In genomic region chr5:179791881-179792611, GRCh38 we compare ENCODE assay signal across 8 cellular contexts. TPM values are rescaled to one million over a fixed set of nuclear protein-coding genes. Genes with fewer than 3 reads are reported as not detected.
DNase-seq lines count a peak whose midpoint lies in the region; ATAC-seq and TF ChIP-seq lines count a peak whose summit lies in the region.
"Had no signal": no experiment of that assay in that cellular context is flagged by ENCODE, and none has a peak within 500 bp of the region (broad histone marks: within the 10 kb centered on the region; RNA-seq: fewer than 3 reads in every experiment).

No MANE protein-coding gene starts in this region.

- H3K9me3 ChIP-seq in right lobe of liver (no peaks in the 10 kb centered on the region), uterus (no peaks in the 10 kb centered on the region)

- H3K36me3 ChIP-seq in right lobe of liver (peaks cover 0 to under 1% (median 0%) of the 10 kb centered on the region in 4 donors), uterus (no peaks in the 10 kb centered on the region)

- intact Hi-C loops in Right ventricle myocardium inferior (cut with DNase I) (no loop called here), cardiac septum (cut with DNase I) (no loop called here), right lobe of liver (cut with DNase I) (no loop called here), uterus (cut with DNase I; ENCODE audit: low total_unique reads) (no loop called here)

- WGBS in right lobe of liver (ENCODE audit: insufficient coverage, low coverage, low lambda C conversion rate, missing lambda C conversion rate), result 40% methylated on average over 2 of the region's 15 CpGs

- peak overlapping the region in 2 of 3 donors; percentile 47 to 55 for H3K27ac ChIP-seq in right lobe of liver
- peak overlapping the region; percentile 77 to 81 for H3K27ac ChIP-seq in uterus

- TF ChIP-seq POLR2A in right lobe of liver (IDR thresholded peaks at IDR 0.05), result no peak
- TF ChIP-seq POLR2A in uterus (IDR thresholded peaks at IDR 0.05), result no peak

- TF ChIP-seq CTCF in right lobe of liver (IDR thresholded peaks at IDR 0.05) (no peak), uterus (IDR thresholded peaks at IDR 0.05) (no peak), GM20000 (IDR thresholded peaks at IDR 0.05; ENCODE audit: extremely low read depth, missing control alignments) (no peak)

- no peaks in the 10 kb centered on the region for H3K27me3 ChIP-seq in right lobe of liver
- no peaks in the 10 kb centered on the region for H3K27me3 ChIP-seq in uterus

- H3K4me3 ChIP-seq in right lobe of liver, result no peak overlapping the region
- no peak overlapping the region for H3K4me3 ChIP-seq in uterus

- H3K4me1 ChIP-seq in right lobe of liver, result peaks cover 0 to 18% (median 5%) of the 10 kb centered on the region in 4 donors
- H3K4me1 ChIP-seq in uterus, result peaks cover 0 to 9% of the 10 kb centered on the region in 2 donors

- no peak for DNase-seq in Right ventricle myocardium inferior (ENCODE audit: missing footprints)
- DNase-seq in cardiac septum (ENCODE audit: low spot score), result no peak
- DNase-seq in right lobe of liver, result peak in 1 of 3 donors; percentile 61
- no peak for DNase-seq in uterus
- DNase-seq in GM20000 (ENCODE audit: low spot score), result no peak
- DNase-seq: GOT3, NCI-H524 treated with DMSO at 0.1 percent for 48 hours had no signal

- ATAC-seq in Right ventricle myocardium inferior (peak; percentile 4), right lobe of liver (peak in 3 of 4 donors; percentile 1 to 7 (median 2)), HG03097 (IDR thresholded peaks at IDR 0.05; ENCODE audit: low FRiP score, unreplicated experiment) (no peak)

RNA-seq across cellular contexts. Expression of gene LTC4S, which starts 1.7 kb away (rescaled TPM):
- total RNA-seq in Right ventricle myocardium inferior, result 10.3 TPM
- 12.8 TPM for total RNA-seq in cardiac septum
- total RNA-seq in right lobe of liver, result 1 to 10 TPM in 3 of 6 experiments, under 1 TPM in 2, not detected in 1; 0.73 to 1.7 (median 1.4) TPM
- total RNA-seq in uterus, result 10 to 100 TPM in 2 of 4 donors, 1 to 10 TPM in 1, not detected in 1; 4.1 to 22.9 (median 13.6) TPM

RNA-seq across cellular contexts. Expression of gene MGAT4B, which starts 14.6 kb away (rescaled TPM):
- total RNA-seq in Right ventricle myocardium inferior, result 98.9 TPM
- 160 TPM for total RNA-seq in cardiac septum
- 100 to 1,000 TPM; 151 to 259 (median 181) TPM for total RNA-seq in right lobe of liver
- total RNA-seq in uterus, result 10 to 100 TPM; 31.8 to 87.4 (median 66.4) TPM

RNA-seq across cellular contexts. Expression of gene SQSTM1, which starts 28.7 kb away (rescaled TPM):
- total RNA-seq in Right ventricle myocardium inferior, result 407 TPM
- 372 TPM for total RNA-seq in cardiac septum
- 1,000 to 10,000 TPM in 2 of 6 experiments, 100 to 1,000 TPM in 4; 195 to 1,174 (median 649) TPM for total RNA-seq in right lobe of liver
- total RNA-seq in uterus, result 100 to 1,000 TPM in 3 of 4 donors, 10 to 100 TPM in 1; 94.7 to 874 (median 439) TPM

RNA-seq across cellular contexts. Expression of gene MAML1, which starts 59.4 kb away (rescaled TPM):
- total RNA-seq in Right ventricle myocardium inferior, result 11.1 TPM
- 13.2 TPM for total RNA-seq in cardiac septum
- total RNA-seq in right lobe of liver, result 1 to 10 TPM; 6.2 to 8.8 (median 8.0) TPM
- 10 to 100 TPM; 19.7 to 44.1 (median 21.4) TPM for total RNA-seq in uterus
